In genomic region chr17:42221886-42222745, GRCh38 we compare ENCODE assay signal across 8 cellular contexts. TPM values are rescaled to one million over a fixed set of nuclear protein-coding genes. Genes with fewer than 3 reads are reported as not detected.
DNase-seq lines count a peak whose midpoint lies in the region; ATAC-seq, FAIRE-seq and TF ChIP-seq lines count a peak whose summit lies in the region.

No MANE protein-coding gene starts in this region.

- no peaks in the 10 kb centered on the region for H3K4me1 Mint-ChIP-seq in nephron progenitor cell

- H3K27me3 ChIP-seq in tibial artery = no peaks in the 10 kb centered on the region

- H3K9me3 ChIP-seq in A549 = no peaks in the 10 kb centered on the region
- H3K9me3 ChIP-seq in tibial artery = no peaks in the 10 kb centered on the region

- POLR2A ChIA-PET in A549 (lab: Yijun Ruan, JAX) = interaction anchor here (0.5 kb wide), 1 partner anchor 181 kb away, joined by 3 read pairs; no protein-coding TSS in a partner anchor

- TF ChIP-seq RAD21 in A549 (conservative IDR thresholded peaks at IDR 0.05 in 1 of 2, IDR thresholded peaks at IDR 0.05 in 1 of 2) = peak; percentile 74 to 81

- H3K36me3 Mint-ChIP-seq in nephron progenitor cell (ENCODE audit: low read depth) = peaks cover 29% of the 10 kb centered on the region

- H3K27ac ChIP-seq in A549 = no peak overlapping the region
- H3K27ac ChIP-seq in tibial artery = no peak overlapping the region

- in situ Hi-C loops in GM13977 (cut with MboI; ENCODE audit: low pct_unique_long_range_greater_than_20kb, low sequenced_read_pairs, unreplicated experiment) = loop anchor here (10.0 kb wide), 1 partner anchor 283 kb away; no protein-coding TSS in a partner anchor

- TF ChIP-seq EP300 in A549 (IDR thresholded peaks at IDR 0.05) = no peak

- H3K4me3 Mint-ChIP-seq in nephron progenitor cell = no peak overlapping the region

- CTCF ChIA-PET in A549 (lab: Yijun Ruan, JAX) = interaction anchor here (0.6 to 4.4 kb wide), 59 partner anchors 9 to 396 kb away, joined by 3 to 34 read pairs (median 4); partner anchors contain the start of genes GHDC, HCRT, RAB5C and STAT5A

- FAIRE-seq in A549 (lab: Jason Lieb, UNC) = no peak

- peaks cover 43 to 93% (median 74%) of the 10 kb centered on the region in 3 donors for H3K36me3 ChIP-seq in tibial artery

- H3K27ac Mint-ChIP-seq in nephron progenitor cell = peak overlapping the region; percentile 11

- DNase-seq in A549 (ENCODE audit: low read depth in 1 of 2, low spot score in 1 of 2) (peak; percentile 66 to 74), GM13977 (ENCODE audit: low spot score) (peak; percentile 72), NOMO-1 (lab: John Stamatoyannopoulos, UW; ENCODE audit: unreplicated experiment in 2 of 2) (peak; percentile 53 to 62), epithelial cell of esophagus (ENCODE audit: low read depth) (peak; percentile 64), nephron progenitor cell (peak; percentile 41), tibial artery (no peak)
- DNase-seq in activated CD8-positive, alpha-beta memory T cell treated with anti-CD3 and anti-CD28 coated beads for 48 hours (ENCODE audit: low read depth in 2 of 3, low spot score in 2 of 3) = peak; percentile 13 to 31 (median 16)

- no peak overlapping the region for H3K4me2 ChIP-seq in A549

- WGBS in A549 (ENCODE audit: missing lambda C conversion rate) = 46% methylated on average over 3 of the region's 3 CpGs

- no peaks in the 10 kb centered on the region for H3K27me3 Mint-ChIP-seq in nephron progenitor cell (ENCODE audit: low read depth, poor library complexity)

- H3K4me3 ChIP-seq in A549 (no peak overlapping the region), epithelial cell of esophagus (ENCODE audit: low read length) (no peak overlapping the region), tibial artery (no peak overlapping the region)

- no peaks in the 10 kb centered on the region for H3K4me1 ChIP-seq in A549
- H3K4me1 ChIP-seq in tibial artery = no peaks in the 10 kb centered on the region

- peak; percentile 74 for TF ChIP-seq CTCF in A549 (IDR thresholded peaks at IDR 0.05)
- peak; percentile 86 for TF ChIP-seq CTCF in GM13977 (IDR thresholded peaks at IDR 0.05; ENCODE audit: extremely low read depth, insufficient read depth, missing control alignments)
- TF ChIP-seq CTCF in epithelial cell of esophagus (IDR thresholded peaks at IDR 0.05; ENCODE audit: insufficient read depth, low read depth, low read length, missing control alignments) = peak; percentile 71
- TF ChIP-seq CTCF in nephron progenitor cell (IDR thresholded peaks at IDR 0.05) = peak; percentile 41
- peak; percentile 33 to 41 for TF ChIP-seq CTCF in tibial artery (IDR thresholded peaks at IDR 0.05)

- intact Hi-C loops in tibial artery (cut with DNase I; ENCODE audit: low total_unique reads) = no loop called here

- peak; percentile 87 to 92 for ATAC-seq in A549
- no peak for ATAC-seq in GM19035 (IDR thresholded peaks at IDR 0.05; ENCODE audit: unreplicated experiment)

- no peak for TF ChIP-seq POLR2A in A549 (IDR thresholded peaks at IDR 0.05; ENCODE audit: low read length)

- no peaks in the 10 kb centered on the region for H3K9me3 Mint-ChIP-seq in nephron progenitor cell

TF ChIP-seq in A549, 52 proteins besides CTCF, POLR2A, EP300 and RAD21:
- no peak for TF ChIP-seq USF2 (IDR thresholded peaks at IDR 0.05)
- peak; percentile 61 for TF ChIP-seq SMC3 (IDR thresholded peaks at IDR 0.05)
TF ChIP-seq in A549: peak in this region for 1.

RNA-seq across cellular contexts. Expression of gene GHDC, which starts 27.8 kb away (rescaled TPM):
- polyA plus RNA-seq in A549 (2011; rRNA removed) = 12.3 and 14.2 TPM in 2 replicates
- polyA plus RNA-seq in A549 (2012; cell fraction: cytosol; rRNA removed) = 10.2 and 15.0 TPM in 2 replicates
- polyA plus RNA-seq in A549 (2012; cell fraction: nucleus; rRNA removed) = 32.5 and 54.6 TPM in 2 replicates
- 19.4 to 25.7 TPM (median 23.4 TPM) in 3 replicates for polyA plus RNA-seq in A549 (2017; fragmentation: RNase III; extraction: RNeasy Plus Mini Kit Qiagen cat#74134 plus additional on column Dnase treatment)
- 13.2 and 13.7 TPM in 2 replicates for polyA minus RNA-seq in A549 (2011; rRNA and poly(A)+ RNA removed)

RNA-seq across cellular contexts. Expression of gene HCRT, which starts 36.9 kb away (rescaled TPM):
- polyA plus RNA-seq in A549 (2011; rRNA removed) (not detected in 2 replicates), A549 (2017; fragmentation: RNase III; extraction: RNeasy Plus Mini Kit Qiagen cat#74134 plus additional on column Dnase treatment) (0.18 TPM in 1 of 3 replicates, not detected in the others)
- polyA plus RNA-seq in A549 (2012; cell fraction: cytosol; rRNA removed) = not detected in 2 replicates
- polyA plus RNA-seq in A549 (2012; cell fraction: nucleus; rRNA removed) = not detected in 2 replicates
- polyA minus RNA-seq in A549 (2011; rRNA and poly(A)+ RNA removed) = not detected in 2 replicates

RNA-seq across cellular contexts. Expression of gene KCNH4, which starts 41.2 kb away (rescaled TPM):
- polyA plus RNA-seq in A549 (2011; rRNA removed) (0.24 and 0.25 TPM in 2 replicates), A549 (2017; fragmentation: RNase III; extraction: RNeasy Plus Mini Kit Qiagen cat#74134 plus additional on column Dnase treatment) (0.37 to 0.40 TPM (median 0.39 TPM) in 3 replicates)
- 0.65 and 0.91 TPM in 2 replicates for polyA plus RNA-seq in A549 (2012; cell fraction: cytosol; rRNA removed)
- polyA plus RNA-seq in A549 (2012; cell fraction: nucleus; rRNA removed) = 2.0 TPM in 2 replicates
- 0.68 and 0.74 TPM in 2 replicates for polyA minus RNA-seq in A549 (2011; rRNA and poly(A)+ RNA removed)

RNA-seq across cellular contexts. Expression of gene STAT5B, which starts 54.1 kb away (rescaled TPM):
- polyA plus RNA-seq in A549 (2011; rRNA removed) (37.6 and 51.7 TPM in 2 replicates), A549 (2017; fragmentation: RNase III; extraction: RNeasy Plus Mini Kit Qiagen cat#74134 plus additional on column Dnase treatment) (29.4 to 33.1 TPM (median 31.2 TPM) in 3 replicates)
- 24.8 and 30.3 TPM in 2 replicates for polyA plus RNA-seq in A549 (2012; cell fraction: cytosol; rRNA removed)
- 66.8 and 69.5 TPM in 2 replicates for polyA plus RNA-seq in A549 (2012; cell fraction: nucleus; rRNA removed)
- 41.5 and 41.7 TPM in 2 replicates for polyA minus RNA-seq in A549 (2011; rRNA and poly(A)+ RNA removed)

Comparison
In these comparisons a context has a peak if more than half of its experiments do, and no peak if none do; other contexts are left out.
1. DNase-seq: peak in A549 (2 of 2), GM13977 (single experiment), NOMO-1 (2 of 2), activated CD8-positive, alpha-beta memory T cell treated with anti-CD3 and anti-CD28 coated beads for 48 hours (3 of 3), epithelial cell of esophagus (single experiment) and nephron progenitor cell (single experiment); none in tibial artery (0 of 2).
2. Peak in every context shown above with its lines, with median percentiles within 50 percentile points of each other: CTCF ChIP-seq.